2 cellular contexts compared by ENCODE assay signal in the genomic region with DNA sequence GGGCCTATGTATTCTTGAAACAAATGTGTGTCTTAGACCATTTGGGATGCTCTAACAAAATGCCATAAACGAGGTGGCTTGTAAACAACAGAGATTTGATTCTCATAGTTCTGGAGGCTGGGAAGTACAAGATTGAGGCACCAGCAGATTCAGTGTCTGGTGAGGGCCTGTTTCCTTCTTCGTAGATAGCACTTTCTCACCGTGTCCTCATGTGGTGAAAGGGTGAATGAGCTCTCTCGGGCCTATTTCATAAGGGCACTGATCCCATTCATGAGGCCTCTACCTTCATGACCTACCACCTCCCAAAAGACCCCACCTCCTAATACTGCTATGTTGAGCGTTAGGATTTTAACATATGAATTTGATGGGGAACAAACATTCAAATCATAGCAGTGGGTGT.
TF ChIP-seq lines count a peak whose summit lies in the region.

No MANE protein-coding gene starts in this region.

TF ChIP-seq in SK-N-SH, 30 proteins besides CTCF, POLR2A, EP300 and RAD21 (continued from another document):
- TF ChIP-seq TCF12 (IDR thresholded peaks at IDR 0.05) (no peak), SMC3 (IDR thresholded peaks at IDR 0.05; ENCODE audit: low read depth, low read length) (no peak), CHD2 (IDR thresholded peaks at IDR 0.05; ENCODE audit: low read length, partially characterized antibody) (no peak), GATA2 (CRISPR knock-in tag; IDR thresholded peaks at IDR 0.05) (no peak), POLR2AphosphoS5 (IDR thresholded peaks at IDR 0.05; ENCODE audit: low read depth, low read length) (no peak), RCOR1 (IDR thresholded peaks at IDR 0.05; ENCODE audit: low read length) (no peak), NFIC (IDR thresholded peaks at IDR 0.05; ENCODE audit: borderline replicate concordance) (no peak), TAF1 (IDR thresholded peaks at IDR 0.05; ENCODE audit: borderline replicate concordance, low read depth, low read length) (no peak)
- TF ChIP-seq, protein P1, sequence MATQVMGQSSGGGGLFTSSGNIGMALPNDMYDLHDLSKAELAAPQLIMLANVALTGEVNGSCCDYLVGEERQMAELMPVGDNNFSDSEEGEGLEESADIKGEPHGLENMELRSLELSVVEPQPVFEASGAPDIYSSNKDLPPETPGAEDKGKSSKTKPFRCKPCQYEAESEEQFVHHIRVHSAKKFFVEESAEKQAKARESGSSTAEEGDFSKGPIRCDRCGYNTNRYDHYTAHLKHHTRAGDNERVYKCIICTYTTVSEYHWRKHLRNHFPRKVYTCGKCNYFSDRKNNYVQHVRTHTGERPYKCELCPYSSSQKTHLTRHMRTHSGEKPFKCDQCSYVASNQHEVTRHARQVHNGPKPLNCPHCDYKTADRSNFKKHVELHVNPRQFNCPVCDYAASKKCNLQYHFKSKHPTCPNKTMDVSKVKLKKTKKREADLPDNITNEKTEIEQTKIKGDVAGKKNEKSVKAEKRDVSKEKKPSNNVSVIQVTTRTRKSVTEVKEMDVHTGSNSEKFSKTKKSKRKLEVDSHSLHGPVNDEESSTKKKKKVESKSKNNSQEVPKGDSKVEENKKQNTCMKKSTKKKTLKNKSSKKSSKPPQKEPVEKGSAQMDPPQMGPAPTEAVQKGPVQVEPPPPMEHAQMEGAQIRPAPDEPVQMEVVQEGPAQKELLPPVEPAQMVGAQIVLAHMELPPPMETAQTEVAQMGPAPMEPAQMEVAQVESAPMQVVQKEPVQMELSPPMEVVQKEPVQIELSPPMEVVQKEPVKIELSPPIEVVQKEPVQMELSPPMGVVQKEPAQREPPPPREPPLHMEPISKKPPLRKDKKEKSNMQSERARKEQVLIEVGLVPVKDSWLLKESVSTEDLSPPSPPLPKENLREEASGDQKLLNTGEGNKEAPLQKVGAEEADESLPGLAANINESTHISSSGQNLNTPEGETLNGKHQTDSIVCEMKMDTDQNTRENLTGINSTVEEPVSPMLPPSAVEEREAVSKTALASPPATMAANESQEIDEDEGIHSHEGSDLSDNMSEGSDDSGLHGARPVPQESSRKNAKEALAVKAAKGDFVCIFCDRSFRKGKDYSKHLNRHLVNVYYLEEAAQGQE (IDR thresholded peaks at IDR 0.05; ENCODE audit: low read depth, low read length): no peak
- TF ChIP-seq, protein P2, sequence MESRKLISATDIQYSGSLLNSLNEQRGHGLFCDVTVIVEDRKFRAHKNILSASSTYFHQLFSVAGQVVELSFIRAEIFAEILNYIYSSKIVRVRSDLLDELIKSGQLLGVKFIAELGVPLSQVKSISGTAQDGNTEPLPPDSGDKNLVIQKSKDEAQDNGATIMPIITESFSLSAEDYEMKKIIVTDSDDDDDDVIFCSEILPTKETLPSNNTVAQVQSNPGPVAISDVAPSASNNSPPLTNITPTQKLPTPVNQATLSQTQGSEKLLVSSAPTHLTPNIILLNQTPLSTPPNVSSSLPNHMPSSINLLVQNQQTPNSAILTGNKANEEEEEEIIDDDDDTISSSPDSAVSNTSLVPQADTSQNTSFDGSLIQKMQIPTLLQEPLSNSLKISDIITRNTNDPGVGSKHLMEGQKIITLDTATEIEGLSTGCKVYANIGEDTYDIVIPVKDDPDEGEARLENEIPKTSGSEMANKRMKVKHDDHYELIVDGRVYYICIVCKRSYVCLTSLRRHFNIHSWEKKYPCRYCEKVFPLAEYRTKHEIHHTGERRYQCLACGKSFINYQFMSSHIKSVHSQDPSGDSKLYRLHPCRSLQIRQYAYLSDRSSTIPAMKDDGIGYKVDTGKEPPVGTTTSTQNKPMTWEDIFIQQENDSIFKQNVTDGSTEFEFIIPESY (IDR thresholded peaks at IDR 0.05; ENCODE audit: borderline replicate concordance, low read depth): no peak
- TF ChIP-seq, protein P3, sequence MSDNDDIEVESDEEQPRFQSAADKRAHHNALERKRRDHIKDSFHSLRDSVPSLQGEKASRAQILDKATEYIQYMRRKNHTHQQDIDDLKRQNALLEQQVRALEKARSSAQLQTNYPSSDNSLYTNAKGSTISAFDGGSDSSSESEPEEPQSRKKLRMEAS (IDR thresholded peaks at IDR 0.05; ENCODE audit: low read depth): no peak

TF ChIP-seq in SK-N-SH treated with all-trans-retinoic acid at 6 μM for 48 hours, 23 proteins besides CTCF, POLR2A, EP300 and RAD21 (continued from another document):
- TF ChIP-seq, protein P4, sequence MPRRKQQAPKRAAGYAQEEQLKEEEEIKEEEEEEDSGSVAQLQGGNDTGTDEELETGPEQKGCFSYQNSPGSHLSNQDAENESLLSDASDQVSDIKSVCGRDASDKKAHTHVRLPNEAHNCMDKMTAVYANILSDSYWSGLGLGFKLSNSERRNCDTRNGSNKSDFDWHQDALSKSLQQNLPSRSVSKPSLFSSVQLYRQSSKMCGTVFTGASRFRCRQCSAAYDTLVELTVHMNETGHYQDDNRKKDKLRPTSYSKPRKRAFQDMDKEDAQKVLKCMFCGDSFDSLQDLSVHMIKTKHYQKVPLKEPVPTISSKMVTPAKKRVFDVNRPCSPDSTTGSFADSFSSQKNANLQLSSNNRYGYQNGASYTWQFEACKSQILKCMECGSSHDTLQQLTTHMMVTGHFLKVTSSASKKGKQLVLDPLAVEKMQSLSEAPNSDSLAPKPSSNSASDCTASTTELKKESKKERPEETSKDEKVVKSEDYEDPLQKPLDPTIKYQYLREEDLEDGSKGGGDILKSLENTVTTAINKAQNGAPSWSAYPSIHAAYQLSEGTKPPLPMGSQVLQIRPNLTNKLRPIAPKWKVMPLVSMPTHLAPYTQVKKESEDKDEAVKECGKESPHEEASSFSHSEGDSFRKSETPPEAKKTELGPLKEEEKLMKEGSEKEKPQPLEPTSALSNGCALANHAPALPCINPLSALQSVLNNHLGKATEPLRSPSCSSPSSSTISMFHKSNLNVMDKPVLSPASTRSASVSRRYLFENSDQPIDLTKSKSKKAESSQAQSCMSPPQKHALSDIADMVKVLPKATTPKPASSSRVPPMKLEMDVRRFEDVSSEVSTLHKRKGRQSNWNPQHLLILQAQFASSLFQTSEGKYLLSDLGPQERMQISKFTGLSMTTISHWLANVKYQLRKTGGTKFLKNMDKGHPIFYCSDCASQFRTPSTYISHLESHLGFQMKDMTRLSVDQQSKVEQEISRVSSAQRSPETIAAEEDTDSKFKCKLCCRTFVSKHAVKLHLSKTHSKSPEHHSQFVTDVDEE (CRISPR knock-in tag; IDR thresholded peaks at IDR 0.05): no peak
- TF ChIP-seq ZC3H10 (CRISPR knock-in tag; IDR thresholded peaks at IDR 0.05) (no peak), ZFP3 (CRISPR knock-in tag; IDR thresholded peaks at IDR 0.05) (no peak), ZNF70 (CRISPR knock-in tag; IDR thresholded peaks at IDR 0.05) (no peak), TOX (CRISPR knock-in tag; IDR thresholded peaks at IDR 0.05; ENCODE audit: borderline replicate concordance) (no peak), ARNTL (CRISPR knock-in tag; IDR thresholded peaks at IDR 0.05; ENCODE audit: borderline replicate concordance, low read depth) (no peak), ZNF8 (CRISPR knock-in tag; IDR thresholded peaks at IDR 0.05) (no peak), ESRRG (CRISPR knock-in tag; IDR thresholded peaks at IDR 0.05) (no peak)
- TF ChIP-seq, protein P5, sequence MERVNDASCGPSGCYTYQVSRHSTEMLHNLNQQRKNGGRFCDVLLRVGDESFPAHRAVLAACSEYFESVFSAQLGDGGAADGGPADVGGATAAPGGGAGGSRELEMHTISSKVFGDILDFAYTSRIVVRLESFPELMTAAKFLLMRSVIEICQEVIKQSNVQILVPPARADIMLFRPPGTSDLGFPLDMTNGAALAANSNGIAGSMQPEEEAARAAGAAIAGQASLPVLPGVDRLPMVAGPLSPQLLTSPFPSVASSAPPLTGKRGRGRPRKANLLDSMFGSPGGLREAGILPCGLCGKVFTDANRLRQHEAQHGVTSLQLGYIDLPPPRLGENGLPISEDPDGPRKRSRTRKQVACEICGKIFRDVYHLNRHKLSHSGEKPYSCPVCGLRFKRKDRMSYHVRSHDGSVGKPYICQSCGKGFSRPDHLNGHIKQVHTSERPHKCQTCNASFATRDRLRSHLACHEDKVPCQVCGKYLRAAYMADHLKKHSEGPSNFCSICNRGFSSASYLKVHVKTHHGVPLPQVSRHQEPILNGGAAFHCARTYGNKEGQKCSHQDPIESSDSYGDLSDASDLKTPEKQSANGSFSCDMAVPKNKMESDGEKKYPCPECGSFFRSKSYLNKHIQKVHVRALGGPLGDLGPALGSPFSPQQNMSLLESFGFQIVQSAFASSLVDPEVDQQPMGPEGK (CRISPR knock-in tag; IDR thresholded peaks at IDR 0.05; ENCODE audit: borderline replicate concordance): no peak
- TF ChIP-seq, protein P6, sequence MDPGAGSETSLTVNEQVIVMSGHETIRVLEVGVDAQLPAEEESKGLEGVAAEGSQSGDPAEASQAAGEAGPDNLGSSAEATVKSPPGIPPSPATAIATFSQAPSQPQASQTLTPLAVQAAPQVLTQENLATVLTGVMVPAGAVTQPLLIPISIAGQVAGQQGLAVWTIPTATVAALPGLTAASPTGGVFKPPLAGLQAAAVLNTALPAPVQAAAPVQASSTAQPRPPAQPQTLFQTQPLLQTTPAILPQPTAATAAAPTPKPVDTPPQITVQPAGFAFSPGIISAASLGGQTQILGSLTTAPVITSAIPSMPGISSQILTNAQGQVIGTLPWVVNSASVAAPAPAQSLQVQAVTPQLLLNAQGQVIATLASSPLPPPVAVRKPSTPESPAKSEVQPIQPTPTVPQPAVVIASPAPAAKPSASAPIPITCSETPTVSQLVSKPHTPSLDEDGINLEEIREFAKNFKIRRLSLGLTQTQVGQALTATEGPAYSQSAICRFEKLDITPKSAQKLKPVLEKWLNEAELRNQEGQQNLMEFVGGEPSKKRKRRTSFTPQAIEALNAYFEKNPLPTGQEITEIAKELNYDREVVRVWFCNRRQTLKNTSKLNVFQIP (CRISPR knock-in tag; IDR thresholded peaks at IDR 0.05; ENCODE audit: borderline replicate concordance, low read depth): no peak
- TF ChIP-seq, protein P7, sequence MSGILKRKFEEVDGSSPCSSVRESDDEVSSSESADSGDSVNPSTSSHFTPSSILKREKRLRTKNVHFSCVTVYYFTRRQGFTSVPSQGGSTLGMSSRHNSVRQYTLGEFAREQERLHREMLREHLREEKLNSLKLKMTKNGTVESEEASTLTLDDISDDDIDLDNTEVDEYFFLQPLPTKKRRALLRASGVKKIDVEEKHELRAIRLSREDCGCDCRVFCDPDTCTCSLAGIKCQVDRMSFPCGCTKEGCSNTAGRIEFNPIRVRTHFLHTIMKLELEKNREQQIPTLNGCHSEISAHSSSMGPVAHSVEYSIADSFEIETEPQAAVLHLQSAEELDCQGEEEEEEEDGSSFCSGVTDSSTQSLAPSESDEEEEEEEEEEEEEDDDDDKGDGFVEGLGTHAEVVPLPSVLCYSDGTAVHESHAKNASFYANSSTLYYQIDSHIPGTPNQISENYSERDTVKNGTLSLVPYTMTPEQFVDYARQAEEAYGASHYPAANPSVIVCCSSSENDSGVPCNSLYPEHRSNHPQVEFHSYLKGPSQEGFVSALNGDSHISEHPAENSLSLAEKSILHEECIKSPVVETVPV (CRISPR knock-in tag; IDR thresholded peaks at IDR 0.05): no peak
- TF ChIP-seq, protein P8, sequence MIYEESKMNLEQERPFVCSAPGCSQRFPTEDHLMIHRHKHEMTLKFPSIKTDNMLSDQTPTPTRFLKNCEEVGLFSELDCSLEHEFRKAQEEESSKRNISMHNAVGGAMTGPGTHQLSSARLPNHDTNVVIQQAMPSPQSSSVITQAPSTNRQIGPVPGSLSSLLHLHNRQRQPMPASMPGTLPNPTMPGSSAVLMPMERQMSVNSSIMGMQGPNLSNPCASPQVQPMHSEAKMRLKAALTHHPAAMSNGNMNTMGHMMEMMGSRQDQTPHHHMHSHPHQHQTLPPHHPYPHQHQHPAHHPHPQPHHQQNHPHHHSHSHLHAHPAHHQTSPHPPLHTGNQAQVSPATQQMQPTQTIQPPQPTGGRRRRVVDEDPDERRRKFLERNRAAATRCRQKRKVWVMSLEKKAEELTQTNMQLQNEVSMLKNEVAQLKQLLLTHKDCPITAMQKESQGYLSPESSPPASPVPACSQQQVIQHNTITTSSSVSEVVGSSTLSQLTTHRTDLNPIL (CRISPR knock-in tag; IDR thresholded peaks at IDR 0.05; ENCODE audit: low read depth): no peak
TF ChIP-seq in SK-N-SH treated with all-trans-retinoic acid at 6 μM for 48 hours: peak in this region for 0.
